Comparison of ENCODE assay signal across 8 cellular contexts in genomic region chrX:102950908-102951866, GRCh38. TPM values are rescaled to one million over a fixed set of nuclear protein-coding genes. Genes with fewer than 3 reads are reported as not detected.
A peak's percentile ranks its signal among the peaks of the same experiment; 100 is the strongest.
DNase-seq lines count a peak whose midpoint lies in the region; ATAC-seq and TF ChIP-seq lines count a peak whose summit lies in the region.

No MANE protein-coding gene starts in this region.

- POLR2A ChIA-PET in CD8-positive, alpha-beta memory T cell (lab: Charles Lee) = no interaction called here

- ATAC-seq in GM21381 (IDR thresholded peaks at IDR 0.05; ENCODE audit: unreplicated experiment) = peak; percentile 82
- ATAC-seq in upper lobe of left lung (ENCODE audit: low FRiP score in 2 of 2) = peak; percentile 74 to 75

- 9 to 11% methylated on average over 13 to 14 of the region's 14 CpGs for WGBS in upper lobe of left lung, 2 donors

- H3K27me3 ChIP-seq in CD8-positive, alpha-beta memory T cell (ENCODE audit: insufficient read depth, low read length, poor library complexity, severe bottlenecking) = no peaks in the 10 kb centered on the region
- H3K27me3 ChIP-seq in upper lobe of left lung = no peaks in the 10 kb centered on the region

- H3K4me3 Mint-ChIP-seq in CD8-positive, alpha-beta memory T cell = peak overlapping the region; percentile 56 to 81 (median 77)
- H3K4me3 Mint-ChIP-seq in activated T-helper 1 cell treated with anti-CD3 and anti-CD28 coated beads, Interleukin-12 subunit alpha, Interleukin-12 subunit beta, Interleukin-2, Interleukin-4 antibody, amounts not matched to agents 30 ng/mL and 10 ng/mL and 1 ng/mL, durations not matched to agents 14 hours and 24 hours and 36 hours = no peak overlapping the region

- H3K27ac ChIP-seq in CD8-positive, alpha-beta memory T cell (ENCODE audit: low read depth, low read length) = no peak overlapping the region
- H3K27ac ChIP-seq in upper lobe of left lung = no peak overlapping the region

- TF ChIP-seq POLR2A in upper lobe of left lung (IDR thresholded peaks at IDR 0.05) = no peak

- intact Hi-C loops in activated T-helper 1 cell treated with anti-CD3 and anti-CD28 coated beads, Interleukin-12 subunit alpha, Interleukin-12 subunit beta, Interleukin-2, Interleukin-4 antibody, amounts not matched to agents 30 ng/mL and 10 ng/mL and 1 ng/mL, durations not matched to agents 14 hours and 24 hours and 36 hours (cut with micrococcal nuclease) = loop anchor here (2.0 to 5.0 kb wide), 2 partner anchors 16 to 511 kb away; no protein-coding TSS in a partner anchor

- H3K27ac Mint-ChIP-seq in CD8-positive, alpha-beta memory T cell = peak overlapping the region in 1 of 8 donors; percentile 61
- H3K27ac Mint-ChIP-seq in activated T-helper 1 cell treated with anti-CD3 and anti-CD28 coated beads, Interleukin-12 subunit alpha, Interleukin-12 subunit beta, Interleukin-2, Interleukin-4 antibody, amounts not matched to agents 30 ng/mL and 10 ng/mL and 1 ng/mL, durations not matched to agents 14 hours and 24 hours and 36 hours = no peak overlapping the region

- H3K4me1 Mint-ChIP-seq in CD8-positive, alpha-beta memory T cell = peaks cover 6 to 7% (median 7%) of the 10 kb centered on the region in 3 donors
- H3K4me1 Mint-ChIP-seq in activated T-helper 1 cell treated with anti-CD3 and anti-CD28 coated beads, Interleukin-12 subunit alpha, Interleukin-12 subunit beta, Interleukin-2, Interleukin-4 antibody, amounts not matched to agents 30 ng/mL and 10 ng/mL and 1 ng/mL, durations not matched to agents 14 hours and 24 hours and 36 hours (ENCODE audit: low read depth) = peaks cover 5% of the 10 kb centered on the region

- TF ChIP-seq CTCF in fibroblast of villous mesenchyme (IDR thresholded peaks at IDR 0.05; ENCODE audit: insufficient read depth, low read depth, low read length) (peak; percentile 69), upper lobe of left lung (IDR thresholded peaks at IDR 0.05) (peak; percentile 10 to 67 (median 28))

- CTCF ChIA-PET in CD8-positive, alpha-beta memory T cell (lab: Charles Lee) = interaction anchor here (0.7 to 1.6 kb wide), 16 partner anchors 9 to 532 kb away, joined by 3 to 6 read pairs (median 3); no protein-coding TSS in a partner anchor

- no peaks in the 10 kb centered on the region for H3K36me3 ChIP-seq in CD8-positive, alpha-beta memory T cell (ENCODE audit: insufficient read depth, low read length)
- no peaks in the 10 kb centered on the region for H3K36me3 ChIP-seq in upper lobe of left lung

- no peaks in the 10 kb centered on the region for H3K9me3 Mint-ChIP-seq in CD8-positive, alpha-beta memory T cell
- no peaks in the 10 kb centered on the region for H3K9me3 Mint-ChIP-seq in activated T-helper 1 cell treated with anti-CD3 and anti-CD28 coated beads, Interleukin-12 subunit alpha, Interleukin-12 subunit beta, Interleukin-2, Interleukin-4 antibody, amounts not matched to agents 30 ng/mL and 10 ng/mL and 1 ng/mL, durations not matched to agents 14 hours and 24 hours and 36 hours

- H3K9me3 ChIP-seq in CD8-positive, alpha-beta memory T cell (ENCODE audit: low read length) = no peaks in the 10 kb centered on the region
- no peaks in the 10 kb centered on the region for H3K9me3 ChIP-seq in upper lobe of left lung

- no peak for TF ChIP-seq EP300 in upper lobe of left lung (IDR thresholded peaks at IDR 0.05)

- no peak overlapping the region for H3K4me3 ChIP-seq in CD8-positive, alpha-beta memory T cell (ENCODE audit: low read length)
- no peak overlapping the region for H3K4me3 ChIP-seq in fibroblast of villous mesenchyme (ENCODE audit: low read depth, low read length)
- H3K4me3 ChIP-seq in upper lobe of left lung = peak overlapping the region in 3 of 4 donors; percentile 13 to 19 (median 17)

- H3K36me3 Mint-ChIP-seq in CD8-positive, alpha-beta memory T cell = no peaks in the 10 kb centered on the region
- no peaks in the 10 kb centered on the region for H3K36me3 Mint-ChIP-seq in activated T-helper 1 cell treated with anti-CD3 and anti-CD28 coated beads, Interleukin-12 subunit alpha, Interleukin-12 subunit beta, Interleukin-2, Interleukin-4 antibody, amounts not matched to agents 30 ng/mL and 10 ng/mL and 1 ng/mL, durations not matched to agents 14 hours and 24 hours and 36 hours (ENCODE audit: low read depth)

- peaks cover 3% of the 10 kb centered on the region for H3K4me1 ChIP-seq in CD8-positive, alpha-beta memory T cell (ENCODE audit: insufficient read depth, low read length)
- peaks cover 0 to 7% (median 0%) of the 10 kb centered on the region in 4 donors for H3K4me1 ChIP-seq in upper lobe of left lung

- DNase-seq in CD8-positive, alpha-beta memory T cell = peak; percentile 23 to 52 (median 33)
- DNase-seq in KG1 (lab: John Stamatoyannopoulos, UW) (peak; percentile 30), RPMI7951 (ENCODE audit: low read depth) (peak; percentile 47), fibroblast of villous mesenchyme (ENCODE audit: low read depth) (peak; percentile 32), nucleus accumbens (lab: John Stamatoyannopoulos, UW) (peak in 40 of 56 donors; percentile 0 to 66 (median 9)), upper lobe of left lung (no peak)
- peak; percentile 15 for DNase-seq in activated T-helper 1 cell treated with anti-CD3 and anti-CD28 coated beads, Interleukin-12 subunit alpha, Interleukin-12 subunit beta, Interleukin-2, Interleukin-4 antibody, amounts not matched to agents 30 ng/mL and 10 ng/mL and 1 ng/mL, durations not matched to agents 14 hours and 24 hours and 36 hours (ENCODE audit: low spot score)

- H3K27me3 Mint-ChIP-seq in CD8-positive, alpha-beta memory T cell = peaks cover 2 to 12% of the 10 kb centered on the region in 2 donors
- peaks cover 4% of the 10 kb centered on the region for H3K27me3 Mint-ChIP-seq in activated T-helper 1 cell treated with anti-CD3 and anti-CD28 coated beads, Interleukin-12 subunit alpha, Interleukin-12 subunit beta, Interleukin-2, Interleukin-4 antibody, amounts not matched to agents 30 ng/mL and 10 ng/mL and 1 ng/mL, durations not matched to agents 14 hours and 24 hours and 36 hours (ENCODE audit: insufficient read depth)

RNA-seq across cellular contexts. Expression of gene RAB40AL, which starts 14.1 kb away (rescaled TPM):
- total RNA-seq in CD8-positive, alpha-beta memory T cell = under 1 TPM; 0.35 to 0.49 TPM
- not detected for polyA plus RNA-seq in CD8-positive, alpha-beta memory T cell
- 0.49 TPM in 1 of 2 replicates, not detected in the other for total RNA-seq in RPMI7951 (2014; rRNA removed; shearing (Covaris generic))
- total RNA-seq in activated T-helper 1 cell treated with anti-CD3 and anti-CD28 coated beads, Interleukin-12 subunit alpha, Interleukin-12 subunit beta, Interleukin-2, Interleukin-4 antibody, amounts not matched to agents 30 ng/mL and 10 ng/mL and 1 ng/mL, durations not matched to agents 14 hours and 24 hours and 36 hours = 0.41 and 0.44 TPM in 2 replicates
- total RNA-seq in fibroblast of villous mesenchyme = 0.43 and 1.3 TPM in 2 replicates
- 10 to 100 TPM in 1 of 6 donors, 1 to 10 TPM in 3, under 1 TPM in 1, not detected in 1; 0.71 to 15.7 (median 1.7) TPM for total RNA-seq in upper lobe of left lung

Comparison
In these comparisons a context has a peak if more than half of its experiments do, and no peak if none do; other contexts are left out.
1. DNase-seq: peak in CD8-positive, alpha-beta memory T cell (5 of 5), KG1 (single experiment), RPMI7951 (single experiment), activated T-helper 1 cell treated with anti-CD3 and anti-CD28 coated beads, Interleukin-12 subunit alpha, Interleukin-12 subunit beta, Interleukin-2, Interleukin-4 antibody, amounts not matched to agents 30 ng/mL and 10 ng/mL and 1 ng/mL, durations not matched to agents 14 hours and 24 hours and 36 hours (single experiment), fibroblast of villous mesenchyme (single experiment) and nucleus accumbens (40 of 56); none in upper lobe of left lung (0 of 2).
2. H3K4me3 ChIP-seq: peak in upper lobe of left lung (3 of 4); none in CD8-positive, alpha-beta memory T cell (single experiment) and fibroblast of villous mesenchyme (single experiment).